Comparison of ENCODE assay signal across 16 cellular contexts in the genomic region with DNA sequence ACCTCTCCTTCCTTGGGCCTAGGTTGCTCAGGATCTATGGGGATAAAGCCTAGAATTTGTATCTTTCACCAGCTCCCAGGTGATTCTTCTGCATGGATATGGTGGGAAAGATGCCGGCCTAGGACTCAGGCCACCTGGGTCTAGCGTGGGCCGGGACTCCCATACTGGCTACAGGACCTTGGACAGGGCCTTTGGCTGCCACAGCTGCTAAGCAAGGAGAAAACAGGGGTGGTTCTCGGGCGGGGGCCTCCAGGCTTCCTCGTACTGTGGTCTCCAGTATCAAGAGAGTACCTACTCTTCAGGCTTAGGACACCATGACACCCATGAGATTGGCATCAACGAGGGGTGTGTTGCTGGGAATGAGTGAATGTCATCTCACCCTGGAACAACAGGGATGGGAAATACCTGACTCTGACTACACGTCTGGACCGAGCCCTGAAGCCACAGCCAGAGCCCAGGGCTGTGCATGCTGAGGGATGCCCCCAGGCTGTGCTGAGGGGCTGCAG.
"Had no signal": no experiment of that assay in that cellular context is flagged by ENCODE, and none has a peak within 500 bp of the region (broad histone marks: within the 10 kb centered on the region; RNA-seq: fewer than 3 reads in every experiment).

No MANE protein-coding gene starts in this region.

- H3K36me3 ChIP-seq: gastrocnemius medialis, heart right ventricle had no signal

- H3K4me1 Mint-ChIP-seq: activated CD4-positive, alpha-beta memory T cell treated with anti-CD3 and anti-CD28 coated beads, Interleukin-2, amount 10 ng/mL, durations not matched to agents 7 days and 5 days; activated CD4-positive, alpha-beta T cell treated with anti-CD3 and anti-CD28 coated beads for 36 hours; naive thymus-derived CD8-positive, alpha-beta T cell; T-cell had no signal

- H3K9me3 Mint-ChIP-seq: naive thymus-derived CD8-positive, alpha-beta T cell; T-cell; type B pancreatic cell had no signal

- H3K4me3 Mint-ChIP-seq: activated CD4-positive, alpha-beta memory T cell treated with anti-CD3 and anti-CD28 coated beads, Interleukin-2, amount 10 ng/mL, durations not matched to agents 7 days and 5 days; activated CD4-positive, alpha-beta T cell treated with anti-CD3 and anti-CD28 coated beads for 36 hours; activated naive CD8-positive, alpha-beta T cell; naive thymus-derived CD8-positive, alpha-beta T cell; T-cell; type B pancreatic cell had no signal

- ATAC-seq: activated CD4-positive, alpha-beta T cell treated with anti-CD3 and anti-CD28 coated beads for 36 hours; gastrocnemius medialis; heart right ventricle; naive thymus-derived CD8-positive, alpha-beta T cell; T-cell had no signal

- H3K4me3 ChIP-seq: gastrocnemius medialis, heart right ventricle had no signal

- H3K27ac Mint-ChIP-seq: activated CD4-positive, alpha-beta memory T cell treated with anti-CD3 and anti-CD28 coated beads, Interleukin-2, amount 10 ng/mL, durations not matched to agents 7 days and 5 days; activated CD4-positive, alpha-beta T cell treated with anti-CD3 and anti-CD28 coated beads for 36 hours; activated naive CD8-positive, alpha-beta T cell; T-cell; type B pancreatic cell had no signal

- H3K9me3 ChIP-seq: gastrocnemius medialis, heart right ventricle had no signal

- DNase-seq: activated CD4-positive, alpha-beta memory T cell treated with anti-CD3 and anti-CD28 coated beads, Interleukin-2, amount 10 ng/mL, durations not matched to agents 7 days and 5 days; activated CD4-positive, alpha-beta T cell treated with anti-CD3 and anti-CD28 coated beads for 36 hours; activated gamma-delta T cell; activated T-cell treated with anti-CD3 and anti-CD28 coated beads, Interleukin-2, amount 50 U/mL, for 48 hours; amygdala; gastrocnemius medialis; heart right ventricle; naive thymus-derived CD8-positive, alpha-beta T cell; occipital lobe; stimulated activated CD4-positive, alpha-beta T cell treated with anti-CD3 and anti-CD28 coated beads, Interleukin-12 subunit alpha, Interleukin-12 subunit beta, amount 100 ng/mL, for 4 hours; stimulated activated naive CD4-positive, alpha-beta T cell treated with Interleukin-2 at 50 U/mL for 16 hours; T-cell; T1000 had no signal

- H3K36me3 Mint-ChIP-seq: activated naive CD8-positive, alpha-beta T cell; naive thymus-derived CD8-positive, alpha-beta T cell; T-cell; type B pancreatic cell had no signal

- H3K4me1 ChIP-seq: gastrocnemius medialis, heart right ventricle had no signal

- H3K27ac ChIP-seq: gastrocnemius medialis, heart right ventricle, VCaP had no signal

- H3K27me3 ChIP-seq: gastrocnemius medialis had no signal

- H3K27me3 Mint-ChIP-seq: activated CD4-positive, alpha-beta memory T cell treated with anti-CD3 and anti-CD28 coated beads, Interleukin-2, amount 10 ng/mL, durations not matched to agents 7 days and 5 days; activated CD4-positive, alpha-beta T cell treated with anti-CD3 and anti-CD28 coated beads for 36 hours; activated naive CD8-positive, alpha-beta T cell; T-cell had no signal
